In the genomic region with DNA sequence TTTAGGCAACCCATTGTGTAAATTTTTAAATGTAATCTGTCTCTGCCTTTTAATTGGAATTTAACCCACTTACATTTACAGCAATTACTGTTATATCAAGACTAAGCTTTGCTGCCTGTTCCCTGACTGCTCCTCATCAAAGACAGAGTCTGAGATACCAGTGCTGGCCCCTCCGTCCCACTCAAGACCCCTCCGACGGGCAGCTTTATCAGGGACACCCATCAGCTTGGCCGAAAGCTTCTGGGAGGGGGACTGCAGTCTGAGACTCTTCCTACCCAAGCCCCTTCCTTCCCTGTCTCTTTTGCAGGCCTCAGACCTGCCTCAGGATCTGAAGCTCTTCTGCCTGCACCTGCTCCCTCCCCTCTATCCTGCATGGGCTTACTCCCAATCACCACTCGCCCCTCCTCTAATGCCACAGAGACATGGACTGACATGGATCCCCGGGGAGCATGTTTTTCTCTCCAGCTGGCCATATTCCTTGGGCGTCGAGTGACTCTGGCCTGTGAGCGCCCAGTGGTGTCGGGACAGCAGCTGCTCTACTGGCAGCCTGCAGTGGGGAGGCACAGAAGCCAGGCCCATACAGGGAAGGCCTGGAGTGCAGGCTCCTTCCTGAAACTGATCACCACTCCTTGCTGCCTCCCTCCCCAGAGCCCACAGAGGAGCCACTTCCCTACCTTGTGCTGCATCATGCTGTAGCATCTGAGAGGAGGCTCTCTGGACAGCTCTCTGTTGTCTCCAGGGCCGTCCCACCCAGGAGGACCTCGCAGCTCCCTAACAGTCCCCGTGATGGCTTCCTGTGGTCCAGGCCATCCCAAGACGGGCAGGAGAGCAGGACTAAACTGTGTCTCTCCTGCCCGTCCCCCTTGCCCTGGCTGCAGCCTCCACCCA, we compare ENCODE assay signal across 19 cellular contexts. TPM values are rescaled to one million over a fixed set of nuclear protein-coding genes. Genes with fewer than 3 reads are reported as not detected.
"Had no signal": no experiment of that assay in that cellular context is flagged by ENCODE, and none has a peak within 500 bp of the region (broad histone marks: within the 10 kb centered on the region; RNA-seq: fewer than 3 reads in every experiment).

No MANE protein-coding gene starts in this region.

- ATAC-seq: activated T-helper 17 cell treated with anti-CD3 and anti-CD28 coated beads, Interleukin-2, amount 50 U/mL, for 72 hours; mucosa of descending colon; naive thymus-derived CD4-positive, alpha-beta T cell had no signal

- FAIRE-seq: colon, kidney, TTC549 had no signal

- H3K4me2 ChIP-seq: hepatocyte had no signal

- H3K79me2 ChIP-seq: hepatocyte had no signal

- H3K27ac Mint-ChIP-seq: activated B cell treated with CpG ODN at 0.5 μM for 24 hours; activated CD4-positive, alpha-beta T cell treated with anti-CD3 and anti-CD28 coated beads, Interleukin-2, amount 10 ng/mL, durations not matched to agents 24 days and 14 days; activated naive CD4-positive, alpha-beta T cell treated with anti-CD3 and anti-CD28 coated beads, Interleukin-2, amount 10 ng/mL, durations not matched to agents 7 days and 5 days; activated T-helper 17 cell treated with anti-CD3 and anti-CD28 coated beads, Interleukin-2, amount 50 U/mL, for 72 hours; naive thymus-derived CD4-positive, alpha-beta T cell had no signal

- H2AFZ ChIP-seq: hepatocyte had no signal

- H3K36me3 ChIP-seq: esophagus muscularis mucosa, left ventricle myocardium inferior, neutrophil had no signal

- H3K36me3 Mint-ChIP-seq: activated naive CD4-positive, alpha-beta T cell treated with anti-CD3 and anti-CD28 coated beads, Interleukin-2, amount 10 ng/mL, durations not matched to agents 7 days and 5 days had no signal

- H3K4me1 Mint-ChIP-seq: activated T-helper 17 cell treated with anti-CD3 and anti-CD28 coated beads, Interleukin-2, amount 50 U/mL, for 72 hours had no signal

- H3K9me3 ChIP-seq: mucosa of descending colon, neutrophil had no signal

- H3K4me3 Mint-ChIP-seq: activated B cell treated with CpG ODN at 0.5 μM for 24 hours; activated CD4-positive, alpha-beta T cell treated with anti-CD3 and anti-CD28 coated beads, Interleukin-2, amount 10 ng/mL, durations not matched to agents 24 days and 14 days; activated naive CD4-positive, alpha-beta T cell treated with anti-CD3 and anti-CD28 coated beads, Interleukin-2, amount 10 ng/mL, durations not matched to agents 7 days and 5 days; activated T-helper 17 cell treated with anti-CD3 and anti-CD28 coated beads, Interleukin-2, amount 50 U/mL, for 72 hours; naive thymus-derived CD4-positive, alpha-beta T cell had no signal

- H3K9me3 Mint-ChIP-seq: activated CD4-positive, alpha-beta T cell treated with anti-CD3 and anti-CD28 coated beads, Interleukin-2, amount 10 ng/mL, durations not matched to agents 24 days and 14 days; activated naive CD4-positive, alpha-beta T cell treated with anti-CD3 and anti-CD28 coated beads, Interleukin-2, amount 10 ng/mL, durations not matched to agents 7 days and 5 days; activated T-helper 17 cell treated with anti-CD3 and anti-CD28 coated beads, Interleukin-2, amount 50 U/mL, for 72 hours had no signal

- DNase-seq: activated B cell treated with CpG ODN at 0.5 μM for 24 hours; activated CD4-positive, alpha-beta T cell treated with anti-CD3 and anti-CD28 coated beads, Interleukin-2, amount 10 ng/mL, durations not matched to agents 24 days and 14 days; activated naive CD4-positive, alpha-beta T cell treated with anti-CD3 and anti-CD28 coated beads, Interleukin-2, amount 10 ng/mL, durations not matched to agents 7 days and 5 days; kidney; left ventricle myocardium inferior; mucosa of descending colon; naive thymus-derived CD4-positive, alpha-beta T cell; retina; stimulated activated CD4-positive, alpha-beta T cell treated with anti-CD3 and anti-CD28 coated beads, Interleukin-4, amount 100 ng/mL, for 1 hour; stimulated activated naive CD4-positive, alpha-beta T cell treated with Interleukin-2 at 50 U/mL for 16 hours; T-helper 2 cell; trophoblast cell had no signal

- H3K27ac ChIP-seq: esophagus muscularis mucosa, hepatocyte, left ventricle myocardium inferior, neutrophil had no signal

- H3K4me3 ChIP-seq: esophagus muscularis mucosa, hepatocyte, left ventricle myocardium inferior, mucosa of descending colon had no signal

RNA-seq across cellular contexts. Expression of gene KIF1A, which starts 3.7 kb away (rescaled TPM):
- total RNA-seq: activated B cell treated with CpG ODN at 0.5 μM for 24 hours had no signal
- polyA plus RNA-seq: naive thymus-derived CD4-positive, alpha-beta T cell had no signal

RNA-seq across cellular contexts. Expression of gene AGXT, which starts 44.9 kb away (rescaled TPM):
- total RNA-seq: activated B cell treated with CpG ODN at 0.5 μM for 24 hours; activated CD4-positive, alpha-beta T cell treated with anti-CD3 and anti-CD28 coated beads, Interleukin-2, amount 10 ng/mL, durations not matched to agents 24 days and 14 days; activated T-helper 17 cell treated with anti-CD3 and anti-CD28 coated beads, Interleukin-2, amount 50 U/mL, for 72 hours; cardiac septum; esophagus muscularis mucosa; left ventricle myocardium inferior; naive thymus-derived CD4-positive, alpha-beta T cell had no signal
- polyA plus RNA-seq: naive thymus-derived CD4-positive, alpha-beta T cell had no signal
